ENCODE assay signal across 32 cellular contexts in genomic region chr4:6122496-6122895, GRCh38.
"Had no signal": no experiment of that assay in that cellular context is flagged by ENCODE, and none has a peak within 500 bp of the region (broad histone marks: within the 10 kb centered on the region; RNA-seq: fewer than 3 reads in every experiment).

No MANE protein-coding gene starts in this region.

- H3K27me3 ChIP-seq: adrenal gland, ascending aorta, cardiac muscle cell, thyroid gland had no signal

- ATAC-seq: activated CD4-positive, CD25-positive, alpha-beta regulatory T cell treated with anti-CD3 and anti-CD28 coated beads, Interleukin-2, amount 50 U/mL, for 24 hours; activated T-cell treated with anti-CD3 and anti-CD28 coated beads, Interleukin-2, amount 50 U/mL, for 72 hours; esophagus mucosa; heart left ventricle; left lung; lower lobe of right lung; mucosa of descending colon; natural killer cell treated with Interleukin-12 subunit alpha and Interleukin-12 subunit beta and Interleukin-15 and Interleukin-18, amount 100 ng/mL, for 72 hours; sciatic nerve; stimulated activated memory B cell treated with anti-CD40 and anti-IgM and Interleukin-4, amounts not matched to agents 10 μg/mL and 1 μg/mL and 100 μg/mL, for 72 hours; stimulated activated naive CD8-positive, alpha-beta T cell treated with anti-CD3 and anti-CD28 coated beads, Interleukin-15, amount 100 ng/mL, for 72 hours; T-cell had no signal

- H3K36me3 ChIP-seq: adrenal gland, ascending aorta, cardiac muscle cell, heart left ventricle, left lung, lower lobe of right lung, thyroid gland had no signal

- DNase-seq: activated CD4-positive, alpha-beta memory T cell treated with anti-CD3 and anti-CD28 coated beads for 36 hours; activated CD4-positive, alpha-beta T cell treated with anti-CD3 and anti-CD28 coated beads, Interleukin-2, amount 10 ng/mL, durations not matched to agents 24 days and 14 days; activated naive CD4-positive, alpha-beta T cell treated with anti-CD3 and anti-CD28 coated beads for 36 hours; activated naive CD8-positive, alpha-beta T cell treated with anti-CD3 and anti-CD28 coated beads for 36 hours; activated T-cell treated with anti-CD3 and anti-CD28 coated beads, Interleukin-2, amount 50 U/mL, for 72 hours; cortex of kidney; endodermal cell; foreskin fibroblast; heart left ventricle; hypothalamus; immature natural killer cell; kidney glomerular epithelial cell; left lung; lower lobe of right lung; mesenchymal stem cell; mucosa of descending colon; small intestine; stimulated activated CD4-positive, alpha-beta T cell treated with anti-CD3 and anti-CD28 coated beads, Interleukin-4, amount 100 ng/mL, for 4 hours; stimulated activated CD8-positive, alpha-beta memory T cell treated with anti-CD3 and anti-CD28 coated beads, Interleukin-4, amount 100 ng/mL, for 48 hours; stimulated activated naive CD8-positive, alpha-beta T cell treated with anti-CD3 and anti-CD28 coated beads, Interleukin-15, amount 100 ng/mL, for 72 hours; substantia nigra; T-cell; thyroid gland had no signal

- H3K9me3 ChIP-seq: adrenal gland, ascending aorta, heart left ventricle, left lung, lower lobe of right lung, mucosa of descending colon, thyroid gland had no signal

- H3K27ac ChIP-seq: adrenal gland, ascending aorta, cardiac muscle cell, heart left ventricle, left lung, lower lobe of right lung, thyroid gland, VCaP had no signal

- H3K4me1 ChIP-seq: adrenal gland, ascending aorta, heart left ventricle, left lung, lower lobe of right lung, thyroid gland had no signal

- H3K4me3 ChIP-seq: adrenal gland, ascending aorta, cardiac muscle cell, heart left ventricle, left lung, lower lobe of right lung, mucosa of descending colon, thyroid gland had no signal
